ENCODE assay signal across 10 cellular contexts in the genomic region with DNA sequence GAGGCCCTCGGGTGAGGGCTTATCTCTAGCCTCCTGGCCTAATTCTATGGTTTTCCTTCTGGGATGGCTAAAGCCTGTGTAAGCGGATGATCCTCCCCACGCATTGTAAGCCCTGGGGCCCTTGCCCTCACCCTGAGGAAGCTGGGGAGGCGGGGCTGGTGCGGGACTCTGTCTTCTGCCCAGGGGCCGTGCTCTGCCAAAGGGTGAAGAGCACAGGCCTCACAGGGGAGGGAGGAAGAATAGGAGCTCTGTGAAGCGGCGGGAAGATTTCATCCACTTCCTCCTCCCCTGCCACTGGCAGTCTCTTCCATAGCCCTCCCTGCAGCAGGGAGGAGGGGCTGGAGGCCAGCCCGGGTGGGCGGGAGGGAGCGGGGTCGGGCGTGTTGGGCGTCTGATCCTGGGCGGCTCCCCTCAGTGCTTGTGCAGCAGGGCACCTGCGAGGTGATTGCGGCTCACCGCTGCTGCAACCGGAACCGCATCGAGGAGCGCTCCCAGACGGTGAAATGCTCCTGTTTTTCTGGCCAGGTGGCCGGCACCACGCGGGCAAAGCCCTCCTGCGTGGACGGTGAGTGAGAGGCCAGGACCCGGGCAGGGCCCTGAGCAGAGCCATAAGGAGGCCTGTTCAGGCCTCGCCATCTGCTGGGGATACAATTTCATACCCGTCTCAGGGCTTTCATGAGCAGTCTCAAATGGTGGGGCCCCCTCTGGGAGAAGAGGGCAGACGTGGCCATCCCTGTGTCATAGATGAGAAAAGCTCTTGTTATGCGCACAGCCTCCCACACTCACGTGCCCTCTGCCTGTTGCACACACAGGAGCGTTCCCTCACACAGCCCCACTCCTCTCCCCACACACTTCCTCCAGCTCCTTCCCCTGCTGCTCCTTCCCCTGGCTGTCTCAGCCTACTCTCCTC. TPM values are rescaled to one million over a fixed set of nuclear protein-coding genes. Genes with fewer than 3 reads are reported as not detected.
DNase-seq lines count a peak whose midpoint lies in the region; ATAC-seq and TF ChIP-seq lines count a peak whose summit lies in the region.
"Had no signal": no experiment of that assay in that cellular context is flagged by ENCODE, and none has a peak within 500 bp of the region (broad histone marks: within the 10 kb centered on the region; RNA-seq: fewer than 3 reads in every experiment).

No MANE protein-coding gene starts in this region.

- H3K36me3 Mint-ChIP-seq in osteocyte (ENCODE audit: unreplicated experiment): no peaks in the 10 kb centered on the region

- no peaks in the 10 kb centered on the region for H3K9me3 ChIP-seq in esophagus muscularis mucosa
- H3K9me3 ChIP-seq in gastroesophageal sphincter: no peaks in the 10 kb centered on the region
- H3K9me3 ChIP-seq: HAP-1 had no signal

- peaks cover 0 to 32% (median 0%) of the 10 kb centered on the region in 4 donors for H3K27me3 ChIP-seq in esophagus muscularis mucosa
- peaks cover 32% of the 10 kb centered on the region for H3K27me3 ChIP-seq in gastroesophageal sphincter

- peak overlapping the region; percentile 28 to 44 (median 31) for H3K4me3 ChIP-seq in esophagus muscularis mucosa
- peak overlapping the region in 1 of 2 donors; percentile 33 for H3K4me3 ChIP-seq in gastroesophageal sphincter
- H3K4me3 ChIP-seq: HAP-1 had no signal

- H3K4me3 Mint-ChIP-seq in osteocyte (ENCODE audit: unreplicated experiment): peak overlapping the region; percentile 52
- H3K4me3 Mint-ChIP-seq: activated B cell treated with CpG ODN at 0.5 μM for 24 hours had no signal

- H3K4me1 Mint-ChIP-seq in osteocyte (ENCODE audit: unreplicated experiment): peaks cover 14% of the 10 kb centered on the region

- ATAC-seq in gastroesophageal sphincter: no peak
- ATAC-seq in HG02623 (IDR thresholded peaks at IDR 0.05; ENCODE audit: unreplicated experiment): no peak

- peak overlapping the region; percentile 52 for H3K27ac Mint-ChIP-seq in osteocyte (ENCODE audit: unreplicated experiment)
- H3K27ac Mint-ChIP-seq: activated B cell treated with CpG ODN at 0.5 μM for 24 hours had no signal

- TF ChIP-seq POLR2A in esophagus muscularis mucosa (IDR thresholded peaks at IDR 0.05; ENCODE audit: low read depth) (no peak), gastroesophageal sphincter (IDR thresholded peaks at IDR 0.05) (no peak)

- WGBS in esophagus muscularis mucosa: 45% methylated on average over 20 of the region's 35 CpGs
- WGBS in gastroesophageal sphincter (ENCODE audit: low coverage in 1 of 2), 2 donors: 19 to 20% methylated on average over 4 to 7 of the region's 35 CpGs

- H3K27ac ChIP-seq in esophagus muscularis mucosa (replicated peaks in 1 of 4) (no peak overlapping the region), gastroesophageal sphincter (no peak overlapping the region)

- H3K36me3 ChIP-seq in esophagus muscularis mucosa (no peaks in the 10 kb centered on the region), gastroesophageal sphincter (no peaks in the 10 kb centered on the region)
- H3K36me3 ChIP-seq: HAP-1 had no signal

- TF ChIP-seq EP300 in esophagus muscularis mucosa (IDR thresholded peaks at IDR 0.05) (no peak), gastroesophageal sphincter (IDR thresholded peaks at IDR 0.05) (no peak)

- intact Hi-C loops in esophagus muscularis mucosa (cut with DNase I): no loop called here

- DNase-seq in GM03348 (ENCODE audit: low spot score) (peak; percentile 36), NCI-H69 (lab: John Stamatoyannopoulos, UW) (peak; percentile 71), esophagus muscularis mucosa (ENCODE audit: extremely low spot score) (no peak), osteocyte (ENCODE audit: extremely low spot score, unreplicated experiment) (no peak), NCI-H1436 treated with DMSO at 0.1 percent for 48 hours (lab: John Stamatoyannopoulos, UW) (no peak)
- DNase-seq in activated CD4-positive, CD25-positive, alpha-beta regulatory T cell (lab: John Stamatoyannopoulos, UW): no peak
- DNase-seq: activated B cell treated with CpG ODN at 0.5 μM for 24 hours had no signal

- no peaks in the 10 kb centered on the region for H3K9me3 Mint-ChIP-seq in osteocyte (ENCODE audit: unreplicated experiment)
- H3K9me3 Mint-ChIP-seq: activated B cell treated with CpG ODN at 0.5 μM for 24 hours had no signal

- H3K4me1 ChIP-seq in esophagus muscularis mucosa (peaks cover 5 to 23% (median 18%) of the 10 kb centered on the region in 4 donors), gastroesophageal sphincter (peaks cover 0 to 22% (median 12%) of the 10 kb centered on the region in 3 donors)

- no peaks in the 10 kb centered on the region for H3K27me3 Mint-ChIP-seq in osteocyte (ENCODE audit: unreplicated experiment)

- no peak for TF ChIP-seq CTCF in esophagus muscularis mucosa (IDR thresholded peaks at IDR 0.05)
- no peak for TF ChIP-seq CTCF in osteocyte (IDR thresholded peaks at IDR 0.05)
- TF ChIP-seq CTCF in gastroesophageal sphincter (IDR thresholded peaks at IDR 0.05): no peak

RNA-seq across cellular contexts. Expression of a gene that starts 7.7 kb away (rescaled TPM):
- 1 to 10 TPM in 3 of 4 donors, under 1 TPM in 1; 0.42 to 3.6 (median 2.3) TPM for total RNA-seq in esophagus muscularis mucosa
- total RNA-seq in osteocyte: 0.67 and 1.1 TPM in 2 replicates
- 1 to 10 TPM in 2 of 4 donors, under 1 TPM in 2; 0.35 to 2.8 (median 1.7) TPM for total RNA-seq in gastroesophageal sphincter

RNA-seq across cellular contexts. Expression of a gene that starts 15.9 kb away (rescaled TPM):
- total RNA-seq in esophagus muscularis mucosa (100 to 1,000 TPM; 222 to 374 (median 324) TPM), osteocyte (285 and 296 TPM in 2 replicates), gastroesophageal sphincter (100 to 1,000 TPM; 183 to 354 (median 240) TPM)

RNA-seq across cellular contexts. Expression of a gene that starts 48.4 kb away (rescaled TPM):
- total RNA-seq in esophagus muscularis mucosa (10 to 100 TPM; 12.3 to 24.1 (median 18.7) TPM), osteocyte (85.1 and 87.4 TPM in 2 replicates), gastroesophageal sphincter (10 to 100 TPM; 13.4 to 25.3 (median 18.8) TPM)

Comparison
In these comparisons a context has a peak if more than half of its experiments do, and no peak if none do; other contexts are left out.
1. DNase-seq: peak in GM03348 (single experiment) and NCI-H69 (single experiment); none in esophagus muscularis mucosa (single experiment), osteocyte (single experiment), NCI-H1436 treated with DMSO at 0.1 percent for 48 hours (single experiment) and activated CD4-positive, CD25-positive, alpha-beta regulatory T cell (0 of 4).